In the genomic region with DNA sequence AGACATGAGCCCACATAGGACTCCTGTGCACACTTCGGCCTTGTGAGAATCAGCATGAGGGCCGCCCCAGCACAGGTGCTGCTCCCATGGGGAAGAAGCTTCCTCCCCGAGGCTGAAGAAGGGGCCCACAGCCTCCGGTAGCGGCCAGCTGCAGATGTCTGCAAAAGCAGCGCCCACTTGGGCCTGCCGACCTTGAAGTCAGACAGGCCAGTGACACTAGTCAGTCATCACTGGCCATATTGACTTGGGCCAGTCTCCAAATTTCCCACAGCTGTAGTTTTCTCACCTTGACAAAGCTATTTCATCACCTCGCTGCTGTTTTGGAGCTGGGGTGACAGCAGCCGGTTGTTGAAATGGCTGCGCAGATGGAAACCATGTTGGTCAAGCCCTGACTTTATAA, we compare ENCODE assay signal across 25 cellular contexts.
A peak's percentile ranks its signal among the peaks of the same experiment; 100 is the strongest.
DNase-seq lines count a peak whose midpoint lies in the region; ATAC-seq, FAIRE-seq and TF ChIP-seq lines count a peak whose summit lies in the region.
"Had no signal": no experiment of that assay in that cellular context is flagged by ENCODE, and none has a peak within 500 bp of the region (broad histone marks: within the 10 kb centered on the region; RNA-seq: fewer than 3 reads in every experiment).

No MANE protein-coding gene starts in this region.

- CTCF ChIA-PET in HepG2 (lab: Yijun Ruan, JAX; ENCODE audit: low intra/inter-chr PET ratio, low total read pairs): no interaction called here

- H3K4me1 ChIP-seq in HepG2 (ENCODE audit: insufficient read depth, low read length) (peaks cover 84% of the 10 kb centered on the region), right lobe of liver (peaks cover 0 to 7% (median 4%) of the 10 kb centered on the region in 4 donors)
- H3K4me1 ChIP-seq: Peyer's patch had no signal

- H3K9ac ChIP-seq in HepG2 (ENCODE audit: insufficient read depth, low read depth, low read length): no peak overlapping the region
- H3K9ac ChIP-seq: neural progenitor cell had no signal

- no peak for ATAC-seq in HepG2
- ATAC-seq in right lobe of liver: no peak
- no peak for ATAC-seq in GM21515 (IDR thresholded peaks at IDR 0.05; ENCODE audit: unreplicated experiment)
- ATAC-seq in left lobe of liver: no peak
- no peak for ATAC-seq in GM18861 (IDR thresholded peaks at IDR 0.05; ENCODE audit: unreplicated experiment)
- ATAC-seq: stimulated activated memory B cell treated with anti-CD40 and anti-IgM and Interleukin-4, amounts not matched to agents 10 μg/mL and 1 μg/mL and 100 μg/mL, for 72 hours had no signal

- no peaks in the 10 kb centered on the region for H3K27me3 Mint-ChIP-seq in progenitor cell of endocrine pancreas

- H3K4me2 ChIP-seq in HepG2 (ENCODE audit: low read depth, low read length): peak overlapping the region; percentile 65
- H3K4me2 ChIP-seq: neural progenitor cell had no signal

- POLR2A ChIA-PET in HepG2 (lab: Yijun Ruan, JAX): interaction anchor here (1.2 to 5.1 kb wide), 6 partner anchors 9 to 85 kb away, joined by 3 to 55 read pairs (median 6); no protein-coding TSS in a partner anchor

- H3K9me3 ChIP-seq in HepG2 (ENCODE audit: low read length): no peaks in the 10 kb centered on the region
- no peaks in the 10 kb centered on the region for H3K9me3 ChIP-seq in right lobe of liver
- H3K9me3 ChIP-seq: esophagus muscularis mucosa, Peyer's patch, thyroid gland had no signal

- WGBS in HepG2 (ENCODE audit: low lambda C conversion rate): 16% methylated on average over 3 of the region's 10 CpGs
- WGBS in right lobe of liver (ENCODE audit: insufficient coverage, low coverage, low lambda C conversion rate, missing lambda C conversion rate): 54% methylated on average over 7 of the region's 10 CpGs

- TF ChIP-seq POLR2A in HepG2 (IDR thresholded peaks at IDR 0.05; ENCODE audit: insufficient read depth in 1 of 2, low read depth in 2 of 2, low read length in 2 of 2) (no peak), right lobe of liver (IDR thresholded peaks at IDR 0.05) (no peak)

- no peaks in the 10 kb centered on the region for H3K79me2 ChIP-seq in HepG2 (ENCODE audit: insufficient read depth, low read length)

- H3K27ac ChIP-seq in HepG2 (ENCODE audit: extremely low read length, insufficient read depth, low read length) (no peak overlapping the region), right lobe of liver (no peak overlapping the region)
- H3K27ac ChIP-seq: esophagus muscularis mucosa, neural progenitor cell, Peyer's patch had no signal

- no peak overlapping the region for H2AFZ ChIP-seq in HepG2 (ENCODE audit: low read length)

- H3K9me3 Mint-ChIP-seq in progenitor cell of endocrine pancreas (ENCODE audit: low read depth): no peaks in the 10 kb centered on the region
- H3K9me3 Mint-ChIP-seq: stimulated activated memory B cell treated with anti-CD40 and anti-IgM and Interleukin-4, amounts not matched to agents 10 μg/mL and 1 μg/mL and 100 μg/mL, for 72 hours had no signal

- BruUV-seq in HepG2 (replicated peaks; lab: Mats Ljungman, UMichigan): no TSS peak

- H3K4me3 ChIP-seq in HepG2 (replicated peaks in 1 of 3; ENCODE audit: insufficient read depth in 1 of 3, low read depth in 2 of 3, low read length in 3 of 3): no peak overlapping the region
- no peak overlapping the region for H3K4me3 ChIP-seq in right lobe of liver
- H3K4me3 ChIP-seq in epithelial cell of esophagus (ENCODE audit: low read length): no peak overlapping the region
- H3K4me3 ChIP-seq: esophagus muscularis mucosa, neural progenitor cell, Peyer's patch, thyroid gland had no signal

- peak overlapping the region; percentile 89 for H3K27ac Mint-ChIP-seq in progenitor cell of endocrine pancreas
- H3K27ac Mint-ChIP-seq: activated naive CD8-positive, alpha-beta T cell; IgD-negative memory B cell; stimulated activated memory B cell treated with anti-CD40 and anti-IgM and Interleukin-4, amounts not matched to agents 10 μg/mL and 1 μg/mL and 100 μg/mL, for 72 hours had no signal

- FAIRE-seq in HepG2 (lab: Jason Lieb, UNC): no peak
- FAIRE-seq: A204.1, G401.6, GM19239 had no signal

- peaks cover 42% of the 10 kb centered on the region for H3K4me1 Mint-ChIP-seq in progenitor cell of endocrine pancreas (ENCODE audit: low read depth)
- H3K4me1 Mint-ChIP-seq: IgD-negative memory B cell; stimulated activated memory B cell treated with anti-CD40 and anti-IgM and Interleukin-4, amounts not matched to agents 10 μg/mL and 1 μg/mL and 100 μg/mL, for 72 hours had no signal

- H3K4me3 Mint-ChIP-seq in progenitor cell of endocrine pancreas (ENCODE audit: low read depth): no peak overlapping the region
- H3K4me3 Mint-ChIP-seq: activated naive CD8-positive, alpha-beta T cell; IgD-negative memory B cell; neural progenitor cell; stimulated activated memory B cell treated with anti-CD40 and anti-IgM and Interleukin-4, amounts not matched to agents 10 μg/mL and 1 μg/mL and 100 μg/mL, for 72 hours had no signal

- TF ChIP-seq CTCF in HepG2 (CRISPR knock-in tag; IDR thresholded peaks at IDR 0.05): no peak
- TF ChIP-seq CTCF in right lobe of liver (IDR thresholded peaks at IDR 0.05): no peak
- TF ChIP-seq CTCF in epithelial cell of esophagus (IDR thresholded peaks at IDR 0.05; ENCODE audit: insufficient read depth, low read depth, low read length, missing control alignments): no peak
- TF ChIP-seq CTCF in progenitor cell of endocrine pancreas (IDR thresholded peaks at IDR 0.05; ENCODE audit: unreplicated experiment): no peak
- no peak for TF ChIP-seq CTCF in GM20000 (IDR thresholded peaks at IDR 0.05; ENCODE audit: extremely low read depth, missing control alignments)

- TF ChIP-seq EP300 in HepG2 (IDR thresholded peaks at IDR 0.05; ENCODE audit: low read depth in 2 of 2, low read length in 2 of 2) (no peak), HepG2 (CRISPR knock-in tag; IDR thresholded peaks at IDR 0.05; ENCODE audit: borderline replicate concordance) (no peak)

- no peaks in the 10 kb centered on the region for H4K20me1 ChIP-seq in HepG2 (ENCODE audit: insufficient read depth, low read length)

- no peaks in the 10 kb centered on the region for H3K36me3 ChIP-seq in HepG2 (replicated peaks in 1 of 2; ENCODE audit: control insufficient read depth in 1 of 2, insufficient read depth in 2 of 2, low read length in 2 of 2)
- no peaks in the 10 kb centered on the region for H3K36me3 ChIP-seq in right lobe of liver
- H3K36me3 ChIP-seq: esophagus muscularis mucosa, neural progenitor cell, Peyer's patch, thyroid gland had no signal

- peak; percentile 19 for DNase-seq in HepG2 (ENCODE audit: low spot score)
- no peak for DNase-seq in right lobe of liver
- peak; percentile 41 for DNase-seq in epithelial cell of esophagus (ENCODE audit: low read depth)
- no peak for DNase-seq in progenitor cell of endocrine pancreas (ENCODE audit: low spot score, unreplicated experiment)
- DNase-seq in GM20000 (ENCODE audit: low spot score): no peak
- no peak for DNase-seq in left lobe of liver (ENCODE audit: low spot score)
- DNase-seq: activated CD4-positive, CD25-positive, alpha-beta regulatory T cell treated with anti-CD3 and anti-CD28 coated beads, Interleukin-2, amount 50 U/mL, for 72 hours; C1 segment of cervical spinal cord; DMS 273 treated with DMSO at 0.1 percent for 48 hours; MM.1S; NCI-H1436 treated with DMSO at 0.1 percent for 48 hours; NCI-H774; retina; thyroid gland had no signal

- intact Hi-C loops in HepG2 (cut with micrococcal nuclease; ENCODE audit: unreplicated experiment) (no loop called here), right lobe of liver (cut with DNase I) (no loop called here)

- no peak for TF ChIP-seq RAD21 in HepG2 (CRISPR knock-in tag; IDR thresholded peaks at IDR 0.05)

- no peaks in the 10 kb centered on the region for H3K36me3 Mint-ChIP-seq in progenitor cell of endocrine pancreas (ENCODE audit: insufficient read depth)
- H3K36me3 Mint-ChIP-seq: activated naive CD8-positive, alpha-beta T cell; IgD-negative memory B cell; neural progenitor cell; stimulated activated memory B cell treated with anti-CD40 and anti-IgM and Interleukin-4, amounts not matched to agents 10 μg/mL and 1 μg/mL and 100 μg/mL, for 72 hours had no signal

- H3K27me3 ChIP-seq in HepG2 (ENCODE audit: control insufficient read depth in 1 of 2, insufficient read depth in 2 of 2, low read length in 2 of 2): peaks cover 4 to 32% of the 10 kb centered on the region in 2 experiments; a peak in 4 of 5 replicates
- H3K27me3 ChIP-seq in right lobe of liver: no peaks in the 10 kb centered on the region
- H3K27me3 ChIP-seq: neural progenitor cell, Peyer's patch, thyroid gland had no signal

- in situ Hi-C loops in HepG2 (cut with HindIII; ENCODE audit: extremely low pct_ligation_motif_present, low pct_unique_long_range_greater_than_20kb): no loop called here

TF ChIP-seq in HepG2, 621 proteins besides CTCF, POLR2A, EP300 and RAD21 (continues in another document):
- TF ChIP-seq ADNP (CRISPR knock-in tag; IDR thresholded peaks at IDR 0.05) (no peak), RARA (CRISPR knock-in tag; IDR thresholded peaks at IDR 0.05) (0 out of 2 replicates have a peak, but pooled peaks have one; percentile 9), HMGXB3 (CRISPR knock-in tag; IDR thresholded peaks at IDR 0.05; ENCODE audit: borderline replicate concordance) (no peak)

Comparison
In these comparisons a context has a peak if more than half of its experiments do, and no peak if none do; other contexts are left out.
1. DNase-seq: peak in HepG2 (single experiment) and epithelial cell of esophagus (single experiment); none in right lobe of liver (0 of 3), progenitor cell of endocrine pancreas (single experiment), GM20000 (single experiment) and left lobe of liver (single experiment).